Comparison of ENCODE assay signal across 15 cellular contexts in the genomic region with DNA sequence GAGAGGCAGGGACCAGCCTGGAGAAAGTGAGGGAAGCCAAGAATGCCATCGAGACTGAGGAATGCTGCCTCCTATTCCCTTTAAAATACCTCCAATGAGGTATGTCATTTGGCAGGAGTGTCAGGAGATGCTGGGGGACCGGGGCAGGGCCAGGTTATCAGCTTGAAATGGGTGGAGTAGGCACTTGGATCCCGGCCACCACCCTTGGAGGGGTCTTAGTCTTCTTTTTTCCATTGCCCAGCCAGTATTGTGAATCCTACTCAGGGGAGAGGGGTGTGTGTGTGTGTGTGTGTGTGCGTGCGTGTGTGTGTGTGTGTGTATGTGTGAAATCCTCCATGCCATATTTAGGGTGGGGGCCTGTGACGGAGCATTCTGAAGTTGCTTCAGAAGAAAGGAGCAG.
A peak's percentile ranks its signal among the peaks of the same experiment; 100 is the strongest.
DNase-seq lines count a peak whose midpoint lies in the region; ATAC-seq and TF ChIP-seq lines count a peak whose summit lies in the region.
"Had no signal": no experiment of that assay in that cellular context is flagged by ENCODE, and none has a peak within 500 bp of the region (broad histone marks: within the 10 kb centered on the region; RNA-seq: fewer than 3 reads in every experiment).

No MANE protein-coding gene starts in this region.

- H3K4me1 Mint-ChIP-seq in GM23338 (peaks cover 13% of the 10 kb centered on the region), T-cell (peaks cover 84 to 89% (median 85%) of the 10 kb centered on the region in 3 donors)
- H3K4me1 Mint-ChIP-seq in stimulated activated effector memory CD8-positive, alpha-beta T cell treated with anti-CD3 and anti-CD28 coated beads, Interleukin-12 subunit alpha, Interleukin-12 subunit beta, amount 100 ng/mL, for 72 hours, result peaks cover 89% of the 10 kb centered on the region

- H3K27me3 ChIP-seq in GM23338 (ENCODE audit: insufficient read depth) (no peaks in the 10 kb centered on the region), breast epithelium (no peaks in the 10 kb centered on the region)

- no peaks in the 10 kb centered on the region for H3K9me3 ChIP-seq in breast epithelium

- DNase-seq in GM23338 (ENCODE audit: low spot score) (peak; percentile 34), breast epithelium (ENCODE audit: low spot score in 2 of 2) (no peak), left lobe of liver (ENCODE audit: low spot score) (peak; percentile 51), T-cell (no peak), NCI-H128 (lab: John Stamatoyannopoulos, UW; ENCODE audit: unreplicated experiment) (no peak)
- no peak for DNase-seq in stimulated activated effector memory CD8-positive, alpha-beta T cell treated with anti-CD3 and anti-CD28 coated beads, Interleukin-12 subunit alpha, Interleukin-12 subunit beta, amount 100 ng/mL, for 72 hours (ENCODE audit: low spot score in 2 of 2)
- DNase-seq: activated effector memory CD4-positive, alpha-beta T cell treated with Interleukin-2 at 50 U/mL for 16 hours; GM23248; left colon; NCI-H1092 treated with DMSO at 0.1 percent for 48 hours; stimulated activated naive CD8-positive, alpha-beta T cell treated with anti-CD3 and anti-CD28 coated beads, Interleukin-15, amount 100 ng/mL, for 72 hours; T-helper 17 cell had no signal

- H3K27ac Mint-ChIP-seq in GM23338, result no peak overlapping the region
- H3K27ac Mint-ChIP-seq in stimulated activated effector memory CD8-positive, alpha-beta T cell treated with anti-CD3 and anti-CD28 coated beads, Interleukin-12 subunit alpha, Interleukin-12 subunit beta, amount 100 ng/mL, for 72 hours, result peak overlapping the region; percentile 37
- H3K27ac Mint-ChIP-seq in T-cell, result no peak overlapping the region
- H3K27ac Mint-ChIP-seq: dendritic cell treated with granulocyte-macrophage colony-stimulating factor and Interleukin-4, amounts not matched to agents 40 ng/mL and 50 ng/mL, for 4 days; stimulated activated naive CD8-positive, alpha-beta T cell treated with anti-CD3 and anti-CD28 coated beads, Interleukin-15, amount 100 ng/mL, for 72 hours; T-helper 17 cell had no signal

- no peaks in the 10 kb centered on the region for H3K36me3 ChIP-seq in GM23338 (ENCODE audit: insufficient read depth)
- H3K36me3 ChIP-seq in breast epithelium, result no peaks in the 10 kb centered on the region

- H3F3A ChIP-seq in GM23338 (replicated peaks; ENCODE audit: low read depth), result no peaks in the 10 kb centered on the region

- no peak for ATAC-seq in GM23338
- no peak for ATAC-seq in left lobe of liver
- ATAC-seq in stimulated activated effector memory CD8-positive, alpha-beta T cell treated with anti-CD3 and anti-CD28 coated beads, Interleukin-12 subunit alpha, Interleukin-12 subunit beta, amount 100 ng/mL, for 72 hours, result no peak
- no peak for ATAC-seq in T-cell (replicated peaks in 1 of 4)
- no peak for ATAC-seq in HG02870 (IDR thresholded peaks at IDR 0.05; ENCODE audit: unreplicated experiment)
- ATAC-seq in GM19035 (IDR thresholded peaks at IDR 0.05; ENCODE audit: unreplicated experiment), result no peak
- ATAC-seq: left colon; stimulated activated naive CD8-positive, alpha-beta T cell treated with anti-CD3 and anti-CD28 coated beads, Interleukin-15, amount 100 ng/mL, for 72 hours; T-helper 17 cell had no signal

- POLR2A ChIA-PET in T-cell (lab: Charles Lee), result no interaction called here

- H2AFZ ChIP-seq in GM23338, result no peak overlapping the region
- H2AFZ ChIP-seq: GM23248 had no signal

- no peaks in the 10 kb centered on the region for H3K36me3 Mint-ChIP-seq in GM23338 (ENCODE audit: low read depth)
- peaks cover 25% of the 10 kb centered on the region for H3K36me3 Mint-ChIP-seq in stimulated activated effector memory CD8-positive, alpha-beta T cell treated with anti-CD3 and anti-CD28 coated beads, Interleukin-12 subunit alpha, Interleukin-12 subunit beta, amount 100 ng/mL, for 72 hours
- no peaks in the 10 kb centered on the region for H3K36me3 Mint-ChIP-seq in T-cell

- H3K4me1 ChIP-seq in GM23338 (ENCODE audit: insufficient read depth) (no peaks in the 10 kb centered on the region), breast epithelium (peaks cover 27 to 83% of the 10 kb centered on the region in 2 donors)

- H3K9me2 ChIP-seq in GM23338 (ENCODE audit: insufficient read depth), result no peaks in the 10 kb centered on the region

- no peaks in the 10 kb centered on the region for H4K20me1 ChIP-seq in GM23338 (replicated peaks; ENCODE audit: insufficient read depth)

- H3K4me3 ChIP-seq in GM23338 (no peak overlapping the region), breast epithelium (no peak overlapping the region)
- H3K4me3 ChIP-seq: GM23248 had no signal

- no peak overlapping the region for H3K4me2 ChIP-seq in GM23338

- H3K9me3 Mint-ChIP-seq in GM23338 (no peaks in the 10 kb centered on the region), T-cell (no peaks in the 10 kb centered on the region)
- H3K9me3 Mint-ChIP-seq in stimulated activated effector memory CD8-positive, alpha-beta T cell treated with anti-CD3 and anti-CD28 coated beads, Interleukin-12 subunit alpha, Interleukin-12 subunit beta, amount 100 ng/mL, for 72 hours, result no peaks in the 10 kb centered on the region
- H3K9me3 Mint-ChIP-seq: dendritic cell treated with granulocyte-macrophage colony-stimulating factor and Interleukin-4, amounts not matched to agents 40 ng/mL and 50 ng/mL, for 4 days; stimulated activated naive CD8-positive, alpha-beta T cell treated with anti-CD3 and anti-CD28 coated beads, Interleukin-15, amount 100 ng/mL, for 72 hours had no signal

- intact Hi-C loops in breast epithelium (cut with DNase I; ENCODE audit: low total_unique reads), result no loop called here

- TF ChIP-seq POLR2A in breast epithelium (IDR thresholded peaks at IDR 0.05), result no peak

- TF ChIP-seq CTCF in GM23338 (conservative IDR thresholded peaks at IDR 0.05; ENCODE audit: low read depth in 2 of 2) (no peak), breast epithelium (IDR thresholded peaks at IDR 0.05) (no peak)

- CTCF ChIA-PET in T-cell (lab: Charles Lee), result interaction anchor here in 1 of 2 donors (0.6 to 1.1 kb wide), 4 partner anchors 13 to 867 kb away, joined by 3 to 5 read pairs (median 4); no protein-coding TSS in a partner anchor

- no peaks in the 10 kb centered on the region for H3K79me2 ChIP-seq in GM23338 (replicated peaks; ENCODE audit: insufficient read depth)

- H3K27me3 Mint-ChIP-seq in GM23338 (ENCODE audit: insufficient read depth, low read depth, poor library complexity), result peaks cover 8% of the 10 kb centered on the region
- no peaks in the 10 kb centered on the region for H3K27me3 Mint-ChIP-seq in T-cell
- H3K27me3 Mint-ChIP-seq: dendritic cell treated with granulocyte-macrophage colony-stimulating factor and Interleukin-4, amounts not matched to agents 40 ng/mL and 50 ng/mL, for 4 days; stimulated activated naive CD8-positive, alpha-beta T cell treated with anti-CD3 and anti-CD28 coated beads, Interleukin-15, amount 100 ng/mL, for 72 hours; T-helper 17 cell had no signal

- no peak overlapping the region for H3K27ac ChIP-seq in GM23338 (ENCODE audit: low read depth)
- peak overlapping the region; percentile 91 to 96 for H3K27ac ChIP-seq in breast epithelium
- H3K27ac ChIP-seq: GM23248 had no signal

- H3K4me3 Mint-ChIP-seq in GM23338 (no peak overlapping the region), T-cell (no peak overlapping the region)
- no peak overlapping the region for H3K4me3 Mint-ChIP-seq in stimulated activated effector memory CD8-positive, alpha-beta T cell treated with anti-CD3 and anti-CD28 coated beads, Interleukin-12 subunit alpha, Interleukin-12 subunit beta, amount 100 ng/mL, for 72 hours
- H3K4me3 Mint-ChIP-seq: dendritic cell treated with granulocyte-macrophage colony-stimulating factor and Interleukin-4, amounts not matched to agents 40 ng/mL and 50 ng/mL, for 4 days; stimulated activated naive CD8-positive, alpha-beta T cell treated with anti-CD3 and anti-CD28 coated beads, Interleukin-15, amount 100 ng/mL, for 72 hours; T-helper 17 cell had no signal

TF ChIP-seq in GM23338, 12 proteins besides CTCF, POLR2A, EP300 and RAD21 (continues in another document):
- no peak for TF ChIP-seq STAT1 (IDR thresholded peaks at IDR 0.05; ENCODE audit: unreplicated experiment)
- no peak for TF ChIP-seq EZH2phosphoT487 (IDR thresholded peaks at IDR 0.05; ENCODE audit: unreplicated experiment)
- TF ChIP-seq JUNB (IDR thresholded peaks at IDR 0.05; ENCODE audit: unreplicated experiment), result no peak

Comparison
In these comparisons a context has a peak if more than half of its experiments do, and no peak if none do; other contexts are left out.
1. DNase-seq: peak in GM23338 (single experiment) and left lobe of liver (single experiment); none in breast epithelium (0 of 2), stimulated activated effector memory CD8-positive, alpha-beta T cell treated with anti-CD3 and anti-CD28 coated beads, Interleukin-12 subunit alpha, Interleukin-12 subunit beta, amount 100 ng/mL, for 72 hours (0 of 2), T-cell (0 of 34) and NCI-H128 (single experiment).